Comparison of ENCODE assay signal across 9 cellular contexts in genomic region chrX:13087322-13088154, GRCh38. TPM values are rescaled to one million over a fixed set of nuclear protein-coding genes. Genes with fewer than 3 reads are reported as not detected.
DNase-seq lines count a peak whose midpoint lies in the region; ATAC-seq, FAIRE-seq and TF ChIP-seq lines count a peak whose summit lies in the region.
"Had no signal": no experiment of that assay in that cellular context is flagged by ENCODE, and none has a peak within 500 bp of the region (broad histone marks: within the 10 kb centered on the region; RNA-seq: fewer than 3 reads in every experiment).

No MANE protein-coding gene starts in this region.

- no peaks in the 10 kb centered on the region for H3K9me3 ChIP-seq in keratinocyte (ENCODE audit: control insufficient read depth, low read depth, low read length)

- dilution Hi-C loops in keratinocyte (cut with MboI; ENCODE audit: extremely low pct_ligation_motif_present, low sequenced_read_pairs): no loop called here

- peaks cover 7% of the 10 kb centered on the region for H3K4me1 ChIP-seq in keratinocyte (ENCODE audit: control insufficient read depth, extremely low read depth, insufficient read depth, low read length)

- ATAC-seq in GM21576 (IDR thresholded peaks at IDR 0.05; ENCODE audit: unreplicated experiment): peak; percentile 71
- ATAC-seq in activated CD8-positive, alpha-beta T cell treated with anti-CD3 and anti-CD28 coated beads for 36 hours: peak; percentile 57

- peak; percentile 49 for FAIRE-seq in keratinocyte (lab: Jason Lieb, UNC)

- H3K4me3 ChIP-seq in keratinocyte (ENCODE audit: control insufficient read depth in 2 of 3, extremely low read depth in 1 of 3, insufficient read depth in 2 of 3, low read depth in 1 of 3, low read length in 3 of 3): no peak overlapping the region

- H3K36me3 Mint-ChIP-seq in activated CD8-positive, alpha-beta T cell treated with anti-CD3 and anti-CD28 coated beads for 36 hours (ENCODE audit: low read depth): peaks cover 1% of the 10 kb centered on the region

- TF ChIP-seq CTCF in activated CD8-positive, alpha-beta T cell treated with anti-CD3 and anti-CD28 coated beads for 36 hours (IDR thresholded peaks at IDR 0.05): no peak
- TF ChIP-seq CTCF in keratinocyte (optimal IDR thresholded peaks at IDR 0.05 in 1 of 3, IDR thresholded peaks at IDR 0.05 in 1 of 3, conservative IDR thresholded peaks at IDR 0.05 in 1 of 3; ENCODE audit: extremely low read depth in 1 of 3, insufficient read depth in 2 of 3, low read length in 3 of 3): no peak

- H3K27ac ChIP-seq in keratinocyte (ENCODE audit: control insufficient read depth, insufficient read depth, low read length) (peak overlapping the region; percentile 51), substantia nigra (ENCODE audit: low read depth, low read length, poor library complexity, severe bottlenecking) (no peak overlapping the region)

- H4K20me1 ChIP-seq in keratinocyte (ENCODE audit: control insufficient read depth, extremely low read depth, insufficient read depth, low read length): no peaks in the 10 kb centered on the region

- intact Hi-C loops in activated CD8-positive, alpha-beta T cell treated with anti-CD3 and anti-CD28 coated beads for 36 hours (cut with micrococcal nuclease): loop anchor here (2.0 to 5.0 kb wide), 3 partner anchors 35 to 109 kb away; no protein-coding TSS in a partner anchor

- H3K27me3 ChIP-seq in keratinocyte (ENCODE audit: control insufficient read depth, extremely low read depth, insufficient read depth, low read length): no peaks in the 10 kb centered on the region

- no peak overlapping the region for H3K9ac ChIP-seq in keratinocyte (ENCODE audit: control insufficient read depth, extremely low read depth, insufficient read depth, low read length)

- H3K79me2 ChIP-seq in keratinocyte (ENCODE audit: control insufficient read depth, insufficient read depth, low read length): no peaks in the 10 kb centered on the region

- no peaks in the 10 kb centered on the region for H3K9me3 Mint-ChIP-seq in activated CD8-positive, alpha-beta T cell treated with anti-CD3 and anti-CD28 coated beads for 36 hours

- H2AFZ ChIP-seq in keratinocyte (ENCODE audit: control insufficient read depth, low read length): no peak overlapping the region

- H3K27me3 Mint-ChIP-seq in activated CD8-positive, alpha-beta T cell treated with anti-CD3 and anti-CD28 coated beads for 36 hours: no peaks in the 10 kb centered on the region

- POLR2A ChIA-PET in activated CD8-positive, alpha-beta T cell treated with anti-CD3 and anti-CD28 coated beads for 36 hours (lab: Charles Lee): interaction anchor here (0.8 to 19.9 kb wide), 15 partner anchors 12 to 138 kb away, joined by 3 to 333 read pairs (median 6); partner anchors contain the start of gene TMSB4X

- peak overlapping the region; percentile 96 for H3K27ac Mint-ChIP-seq in activated CD8-positive, alpha-beta T cell treated with anti-CD3 and anti-CD28 coated beads for 36 hours

- H3K9me1 ChIP-seq in keratinocyte (ENCODE audit: control insufficient read depth, extremely low read depth, insufficient read depth, low read length): no peaks in the 10 kb centered on the region

- DNase-seq in GDM1 (lab: John Stamatoyannopoulos, UW): peak; percentile 67
- DNase-seq in Kasumi-1 (lab: John Stamatoyannopoulos, UW): peak; percentile 77 to 85
- DNase-seq in activated CD8-positive, alpha-beta T cell treated with anti-CD3 and anti-CD28 coated beads for 36 hours: peak; percentile 77
- peak; percentile 15 for DNase-seq in keratinocyte (ENCODE audit: low read depth, low spot score)
- DNase-seq in NCI-H187 treated with DMSO at 0.1 percent for 48 hours (lab: John Stamatoyannopoulos, UW): no peak
- no peak for DNase-seq in AG08395 (ENCODE audit: low spot score)
- no peak for DNase-seq in substantia nigra (lab: John Stamatoyannopoulos, UW)

- H3K4me2 ChIP-seq in keratinocyte (ENCODE audit: control insufficient read depth, extremely low read depth, insufficient read depth, low read depth, low read length): no peak overlapping the region

- peak overlapping the region; percentile 80 for H3K4me3 Mint-ChIP-seq in activated CD8-positive, alpha-beta T cell treated with anti-CD3 and anti-CD28 coated beads for 36 hours

- H3K36me3 ChIP-seq in keratinocyte (ENCODE audit: control insufficient read depth in 2 of 2, extremely low read depth in 1 of 2, insufficient read depth in 2 of 2, low read length in 2 of 2): no peaks in the 10 kb centered on the region

- peaks cover 76% of the 10 kb centered on the region for H3K4me1 Mint-ChIP-seq in activated CD8-positive, alpha-beta T cell treated with anti-CD3 and anti-CD28 coated beads for 36 hours (ENCODE audit: low read depth)

- CTCF ChIA-PET in activated CD8-positive, alpha-beta T cell treated with anti-CD3 and anti-CD28 coated beads for 36 hours (lab: Charles Lee): interaction anchor here (0.9 to 2.5 kb wide), 6 partner anchors 80 to 299 kb away, joined by 3 to 12 read pairs (median 8); no protein-coding TSS in a partner anchor

RNA-seq across cellular contexts. Expression of gene FAM9C, which starts 43.1 kb away (rescaled TPM):
- not detected for total RNA-seq in activated CD8-positive, alpha-beta T cell treated with anti-CD3 and anti-CD28 coated beads for 36 hours
- polyA plus RNA-seq in keratinocyte: not detected in 3 replicates
- 0.44 TPM for polyA plus RNA-seq in keratinocyte (2011; ENCODE audit: low read depth)
- polyA plus RNA-seq in keratinocyte (2011; cell fraction: cytosol; rRNA removed): not detected in 2 replicates
- polyA plus RNA-seq in keratinocyte (2011; cell fraction: nucleus; rRNA removed): not detected in 2 replicates
- not detected in 2 replicates for polyA plus RNA-seq in keratinocyte (2012; ENCODE audit: low replicate concordance)
- polyA minus RNA-seq in keratinocyte: not detected in 3 replicates
- not detected for polyA minus RNA-seq in keratinocyte (2011; cell fraction: cytosol; rRNA and poly(A)+ RNA removed)
- polyA minus RNA-seq in keratinocyte (2011; cell fraction: nucleus; rRNA and poly(A)+ RNA removed): not detected in 2 replicates
- total RNA-seq: mononuclear cell had no signal

Comparison
In these comparisons a context has a peak if more than half of its experiments do, and no peak if none do; other contexts are left out.
1. DNase-seq: peak in GDM1 (single experiment), Kasumi-1 (2 of 2), activated CD8-positive, alpha-beta T cell treated with anti-CD3 and anti-CD28 coated beads for 36 hours (single experiment) and keratinocyte (single experiment); none in NCI-H187 treated with DMSO at 0.1 percent for 48 hours (single experiment), AG08395 (single experiment) and substantia nigra (0 of 49).